10 cellular contexts compared by ENCODE assay signal in genomic region chr4:15781427-15782095, GRCh38. TPM values are rescaled to one million over a fixed set of nuclear protein-coding genes. Genes with fewer than 3 reads are reported as not detected.
DNase-seq lines count a peak whose midpoint lies in the region; ATAC-seq and TF ChIP-seq lines count a peak whose summit lies in the region.
"Had no signal": no experiment of that assay in that cellular context is flagged by ENCODE, and none has a peak within 500 bp of the region (broad histone marks: within the 10 kb centered on the region; RNA-seq: fewer than 3 reads in every experiment).

No MANE protein-coding gene starts in this region.

- H3K4me1 ChIP-seq in thymus (ENCODE audit: control insufficient read depth, insufficient read depth, low read length), result peaks cover 28% of the 10 kb centered on the region

- H3K27ac Mint-ChIP-seq in activated CD8-positive, alpha-beta T cell treated with anti-CD3 and anti-CD28 coated beads for 36 hours, result peak overlapping the region; percentile 2
- no peak overlapping the region for H3K27ac Mint-ChIP-seq in HFFc6

- CTCF ChIA-PET in activated CD8-positive, alpha-beta T cell treated with anti-CD3 and anti-CD28 coated beads for 36 hours (lab: Charles Lee), result interaction anchor here (0.8 to 2.7 kb wide), 3 partner anchors 24 to 42 kb away, joined by 4 to 19 read pairs (median 12); no protein-coding TSS in a partner anchor

- H3K27ac ChIP-seq in thymus (ENCODE audit: low read depth), result no peak overlapping the region
- H3K27ac ChIP-seq: C4-2B had no signal

- H3K27me3 Mint-ChIP-seq in activated CD8-positive, alpha-beta T cell treated with anti-CD3 and anti-CD28 coated beads for 36 hours, result peaks cover 4% of the 10 kb centered on the region
- H3K27me3 Mint-ChIP-seq in HFFc6 (ENCODE audit: insufficient read depth), result peaks cover 58% of the 10 kb centered on the region

- peak; percentile 12 for ATAC-seq in HG03135 (IDR thresholded peaks at IDR 0.05; ENCODE audit: unreplicated experiment)
- ATAC-seq in activated CD8-positive, alpha-beta T cell treated with anti-CD3 and anti-CD28 coated beads for 36 hours, result peak; percentile 7

- H3K36me3 ChIP-seq in thymus (ENCODE audit: control insufficient read depth, insufficient read depth), result peaks cover 33% of the 10 kb centered on the region

- H3K36me3 Mint-ChIP-seq in activated CD8-positive, alpha-beta T cell treated with anti-CD3 and anti-CD28 coated beads for 36 hours (ENCODE audit: low read depth), result peaks cover 67% of the 10 kb centered on the region
- H3K36me3 Mint-ChIP-seq in HFFc6 (ENCODE audit: low read depth), result no peaks in the 10 kb centered on the region

- H3K27me3 ChIP-seq in thymus (ENCODE audit: control insufficient read depth, insufficient read depth), result no peaks in the 10 kb centered on the region

- POLR2A ChIA-PET in activated CD8-positive, alpha-beta T cell treated with anti-CD3 and anti-CD28 coated beads for 36 hours (lab: Charles Lee), result interaction anchor here (2.4 to 4.4 kb wide), 2 partner anchors 11 to 25 kb away, joined by 19 read pairs; no protein-coding TSS in a partner anchor

- H3K4me3 ChIP-seq in thymus (ENCODE audit: low read length), result peak overlapping the region; percentile 28

- peaks cover 3% of the 10 kb centered on the region for H3K9me3 Mint-ChIP-seq in activated CD8-positive, alpha-beta T cell treated with anti-CD3 and anti-CD28 coated beads for 36 hours
- peaks cover 7% of the 10 kb centered on the region; the same call in 1 of the 2 replicates for H3K9me3 Mint-ChIP-seq in HFFc6

- no peaks in the 10 kb centered on the region for H3K9me3 ChIP-seq in thymus (ENCODE audit: control insufficient read depth)

- peak; percentile 50 for DNase-seq in stimulated activated CD4-positive, alpha-beta T cell treated with anti-CD3 and anti-CD28 coated beads, Interleukin-1b, Interleukin-23, amount 100 ng/mL, for 48 hours
- no peak for DNase-seq in stimulated activated CD4-positive, alpha-beta T cell treated with anti-CD3 and anti-CD28 coated beads, Interleukin-12 subunit alpha, Interleukin-12 subunit beta, amount 100 ng/mL, for 4 hours
- DNase-seq in activated CD8-positive, alpha-beta T cell treated with anti-CD3 and anti-CD28 coated beads for 36 hours, result peak; percentile 68
- DNase-seq in HFFc6 (no peak), DMS153 treated with DMSO at 0.1 percent for 48 hours (lab: John Stamatoyannopoulos, UW; ENCODE audit: unreplicated experiment) (no peak), NCI-H1105 treated with DMSO at 0.1 percent for 48 hours (lab: John Stamatoyannopoulos, UW) (no peak)
- DNase-seq: mesenchymal stem cell had no signal

- no peak overlapping the region for H3K4me3 Mint-ChIP-seq in activated CD8-positive, alpha-beta T cell treated with anti-CD3 and anti-CD28 coated beads for 36 hours
- no peak overlapping the region; the same call in 1 of the 2 replicates for H3K4me3 Mint-ChIP-seq in HFFc6

- TF ChIP-seq CTCF in activated CD8-positive, alpha-beta T cell treated with anti-CD3 and anti-CD28 coated beads for 36 hours (IDR thresholded peaks at IDR 0.05), result no peak
- no peak for TF ChIP-seq CTCF in HFFc6 (IDR thresholded peaks at IDR 0.05)

- WGBS in thymus, result 94% methylated on average over 6 of the region's 6 CpGs

- peaks cover 61% of the 10 kb centered on the region for H3K4me1 Mint-ChIP-seq in activated CD8-positive, alpha-beta T cell treated with anti-CD3 and anti-CD28 coated beads for 36 hours (ENCODE audit: low read depth)
- peaks cover 8% of the 10 kb centered on the region for H3K4me1 Mint-ChIP-seq in HFFc6 (ENCODE audit: low read depth)

- intact Hi-C loops in activated CD8-positive, alpha-beta T cell treated with anti-CD3 and anti-CD28 coated beads for 36 hours (cut with micrococcal nuclease), result loop anchor here (2.0 kb wide), 1 partner anchor 13 kb away; no protein-coding TSS in a partner anchor

RNA-seq across cellular contexts. Expression of gene CD38, which starts 3.4 kb away (rescaled TPM):
- total RNA-seq in activated CD8-positive, alpha-beta T cell treated with anti-CD3 and anti-CD28 coated beads for 36 hours, result 10 to 100 TPM; 24.3 to 25.6 TPM
- 31.0 TPM for polyA plus RNA-seq in thymus
- under 1 TPM in 3 of 6 experiments, not detected in 3; 0.07 to 0.15 (median 0.07) TPM for total RNA-seq in HFFc6 (2021; fragmentation: NEBNext Ultra II Directional; extraction: Animal tissue kit (Norgen Biotek cat#: 25700))

Comparison
In these comparisons a context has a peak if more than half of its experiments do, and no peak if none do; other contexts are left out.
1. DNase-seq: peak in stimulated activated CD4-positive, alpha-beta T cell treated with anti-CD3 and anti-CD28 coated beads, Interleukin-1b, Interleukin-23, amount 100 ng/mL, for 48 hours (single experiment) and activated CD8-positive, alpha-beta T cell treated with anti-CD3 and anti-CD28 coated beads for 36 hours (single experiment); none in stimulated activated CD4-positive, alpha-beta T cell treated with anti-CD3 and anti-CD28 coated beads, Interleukin-12 subunit alpha, Interleukin-12 subunit beta, amount 100 ng/mL, for 4 hours (single experiment), HFFc6 (single experiment), DMS153 treated with DMSO at 0.1 percent for 48 hours (single experiment) and NCI-H1105 treated with DMSO at 0.1 percent for 48 hours (single experiment).
2. RNA of gene CD38, which starts 3.4 kb away (total RNA-seq): 24.3 to 25.6 TPM in activated CD8-positive, alpha-beta T cell treated with anti-CD3 and anti-CD28 coated beads for 36 hours; 0.07 to 0.15 TPM in HFFc6; every median in the first group is over 10 times any median in the second.